ENCODE assay signal across 39 cellular contexts in genomic region chr18:12500986-12501385, GRCh38.
"Had no signal": no experiment of that assay in that cellular context is flagged by ENCODE, and none has a peak within 500 bp of the region (broad histone marks: within the 10 kb centered on the region; RNA-seq: fewer than 3 reads in every experiment).

No MANE protein-coding gene starts in this region.

- H3K27ac Mint-ChIP-seq: activated B cell treated with CpG ODN at 0.5 μM for 24 hours; activated CD4-positive, alpha-beta memory T cell treated with anti-CD3 and anti-CD28 coated beads for 36 hours; activated CD4-positive, alpha-beta T cell treated with anti-CD3 and anti-CD28 coated beads, Interleukin-2, amount 10 ng/mL, durations not matched to agents 24 days and 14 days; activated CD8-positive, alpha-beta T cell treated with anti-CD3 and anti-CD28 coated beads for 36 hours; activated naive CD4-positive, alpha-beta T cell treated with anti-CD3 and anti-CD28 coated beads for 36 hours; activated naive CD4-positive, alpha-beta T cell treated with anti-CD3 and anti-CD28 coated beads, Interleukin-2, amount 50 U/mL, for 72 hours; activated naive CD8-positive, alpha-beta T cell treated with anti-CD3 and anti-CD28 coated beads for 36 hours; activated T-cell treated with anti-CD3 and anti-CD28 coated beads, Interleukin-2, amount 50 U/mL, for 72 hours; activated T-helper 1 cell treated with anti-CD3 and anti-CD28 coated beads, Interleukin-12 subunit alpha, Interleukin-12 subunit beta, Interleukin-2, Interleukin-4 antibody, amounts not matched to agents 30 ng/mL and 10 ng/mL and 1 ng/mL, durations not matched to agents 14 hours and 24 hours and 36 hours; activated T-helper 17 cell treated with anti-CD3 and anti-CD28 coated beads, Interleukin-2, amount 50 U/mL, for 72 hours; T-helper 1 cell treated with Interleukin-12 subunit alpha and Interleukin-12 subunit beta and Interleukin-4 antibody, amounts not matched to agents 30 μg/mL and 1 μg/mL, for 36 hours; T-helper 2 cell treated with Interferon-gamma antibody and Interleukin-4, amounts not matched to agents 5 μg/mL and 100 μg/mL, for 36 hours had no signal

- H3K27ac ChIP-seq: adrenal gland, ascending aorta, cardiac muscle cell, VCaP had no signal

- H3K27me3 ChIP-seq: adrenal gland, ascending aorta, cardiac muscle cell had no signal

- H3K4me1 Mint-ChIP-seq: activated B cell treated with CpG ODN at 0.5 μM for 24 hours; activated T-helper 17 cell treated with anti-CD3 and anti-CD28 coated beads, Interleukin-2, amount 50 U/mL, for 72 hours; brain had no signal

- H3K9me3 ChIP-seq: adrenal gland, ascending aorta had no signal

- H3K4me3 ChIP-seq: adrenal gland, ascending aorta, cardiac muscle cell had no signal

- FAIRE-seq: bronchial epithelial cell, TTC549 had no signal

- H3K36me3 ChIP-seq: adrenal gland, cardiac muscle cell had no signal

- H3K9me3 Mint-ChIP-seq: activated B cell treated with CpG ODN at 0.5 μM for 24 hours; activated CD4-positive, alpha-beta memory T cell treated with anti-CD3 and anti-CD28 coated beads for 36 hours; activated CD4-positive, alpha-beta T cell treated with anti-CD3 and anti-CD28 coated beads, Interleukin-2, amount 10 ng/mL, durations not matched to agents 24 days and 14 days; activated CD8-positive, alpha-beta T cell treated with anti-CD3 and anti-CD28 coated beads for 36 hours; activated naive CD4-positive, alpha-beta T cell treated with anti-CD3 and anti-CD28 coated beads for 36 hours; activated naive CD4-positive, alpha-beta T cell treated with anti-CD3 and anti-CD28 coated beads, Interleukin-2, amount 50 U/mL, for 72 hours; activated naive CD8-positive, alpha-beta T cell treated with anti-CD3 and anti-CD28 coated beads for 36 hours; activated T-cell treated with anti-CD3 and anti-CD28 coated beads, Interleukin-2, amount 50 U/mL, for 4 hours; activated T-cell treated with anti-CD3 and anti-CD28 coated beads, Interleukin-2, amount 50 U/mL, for 72 hours; activated T-helper 1 cell treated with anti-CD3 and anti-CD28 coated beads, Interleukin-12 subunit alpha, Interleukin-12 subunit beta, Interleukin-2, Interleukin-4 antibody, amounts not matched to agents 30 ng/mL and 10 ng/mL and 1 ng/mL, durations not matched to agents 14 hours and 24 hours and 36 hours; activated T-helper 17 cell treated with anti-CD3 and anti-CD28 coated beads, Interleukin-2, amount 50 U/mL, for 72 hours; central memory CD8-positive, alpha-beta T cell; T-helper 1 cell treated with Interleukin-12 subunit alpha and Interleukin-12 subunit beta and Interleukin-4 antibody, amounts not matched to agents 30 μg/mL and 1 μg/mL, for 36 hours; T-helper 2 cell treated with Interferon-gamma antibody and Interleukin-4, amounts not matched to agents 5 μg/mL and 100 μg/mL, for 36 hours had no signal

- H3K4me3 Mint-ChIP-seq: activated B cell treated with CpG ODN at 0.5 μM for 24 hours; activated CD4-positive, alpha-beta memory T cell treated with anti-CD3 and anti-CD28 coated beads for 36 hours; activated CD4-positive, alpha-beta T cell treated with anti-CD3 and anti-CD28 coated beads, Interleukin-2, amount 10 ng/mL, durations not matched to agents 24 days and 14 days; activated CD8-positive, alpha-beta T cell treated with anti-CD3 and anti-CD28 coated beads for 36 hours; activated naive CD4-positive, alpha-beta T cell treated with anti-CD3 and anti-CD28 coated beads for 36 hours; activated naive CD8-positive, alpha-beta T cell treated with anti-CD3 and anti-CD28 coated beads for 36 hours; activated T-cell treated with anti-CD3 and anti-CD28 coated beads, Interleukin-2, amount 50 U/mL, for 4 hours; activated T-cell treated with anti-CD3 and anti-CD28 coated beads, Interleukin-2, amount 50 U/mL, for 72 hours; activated T-helper 1 cell treated with anti-CD3 and anti-CD28 coated beads, Interleukin-12 subunit alpha, Interleukin-12 subunit beta, Interleukin-2, Interleukin-4 antibody, amounts not matched to agents 30 ng/mL and 10 ng/mL and 1 ng/mL, durations not matched to agents 14 hours and 24 hours and 36 hours; activated T-helper 17 cell treated with anti-CD3 and anti-CD28 coated beads, Interleukin-2, amount 50 U/mL, for 72 hours; brain; central memory CD8-positive, alpha-beta T cell; T-helper 1 cell treated with Interleukin-12 subunit alpha and Interleukin-12 subunit beta and Interleukin-4 antibody, amounts not matched to agents 30 μg/mL and 1 μg/mL, for 36 hours; T-helper 2 cell treated with Interferon-gamma antibody and Interleukin-4, amounts not matched to agents 5 μg/mL and 100 μg/mL, for 36 hours had no signal

- H3K36me3 Mint-ChIP-seq: activated CD4-positive, alpha-beta memory T cell treated with anti-CD3 and anti-CD28 coated beads for 36 hours; activated naive CD4-positive, alpha-beta T cell treated with anti-CD3 and anti-CD28 coated beads, Interleukin-2, amount 50 U/mL, for 72 hours; activated naive CD8-positive, alpha-beta T cell treated with anti-CD3 and anti-CD28 coated beads for 36 hours had no signal

- DNase-seq: activated B cell treated with CpG ODN at 0.5 μM for 24 hours; activated CD4-positive, alpha-beta memory T cell treated with anti-CD3 and anti-CD28 coated beads for 36 hours; activated CD4-positive, alpha-beta T cell treated with anti-CD3 and anti-CD28 coated beads for 4 hours; activated CD4-positive, alpha-beta T cell treated with anti-CD3 and anti-CD28 coated beads, Interleukin-2, amount 10 ng/mL, durations not matched to agents 24 days and 14 days; activated CD4-positive, alpha-beta T cell treated with anti-CD3 and anti-CD28 coated beads, Interleukin-2, amount 50 U/mL, for 1 hour; activated CD4-positive, alpha-beta T cell treated with anti-CD3 and anti-CD28 coated beads, Interleukin-2, amount 50 U/mL, for 4 hours; activated CD4-positive, CD25-positive, alpha-beta regulatory T cell treated with anti-CD3 and anti-CD28 coated beads, Interleukin-2, amount 50 U/mL, for 72 hours; activated CD8-positive, alpha-beta memory T cell treated with anti-CD3 and anti-CD28 coated beads, Interleukin-2, amount 50 U/mL, for 4 hours; activated CD8-positive, alpha-beta T cell treated with anti-CD3 and anti-CD28 coated beads for 36 hours; activated effector memory CD4-positive, alpha-beta T cell treated with anti-CD3 and anti-CD28 coated beads, Interleukin-2, amount 50 U/mL, for 16 hours; activated gamma-delta T cell treated with Interleukin-2 at 50 U/mL for 16 hours; activated naive CD4-positive, alpha-beta T cell; activated naive CD4-positive, alpha-beta T cell treated with anti-CD3 and anti-CD28 coated beads for 36 hours; activated naive CD4-positive, alpha-beta T cell treated with anti-CD3 and anti-CD28 coated beads, Interleukin-2, amount 50 U/mL, for 16 hours; activated naive CD8-positive, alpha-beta T cell treated with anti-CD3 and anti-CD28 coated beads for 36 hours; activated T-cell treated with anti-CD3 and anti-CD28 coated beads for 4 hours; activated T-cell treated with anti-CD3 and anti-CD28 coated beads, Interleukin-2, amount 50 U/mL, for 1 hour; activated T-cell treated with anti-CD3 and anti-CD28 coated beads, Interleukin-2, amount 50 U/mL, for 4 hours; activated T-cell treated with anti-CD3 and anti-CD28 coated beads, Interleukin-2, amount 50 U/mL, for 72 hours; adrenal gland; amygdala; anterior cingulate cortex; caudate nucleus; cerebellar nuclear complex; T-helper 1 cell; T-helper 2 cell; T-helper 9 cell had no signal

- ATAC-seq: activated CD8-positive, alpha-beta T cell treated with anti-CD3 and anti-CD28 coated beads for 36 hours; activated naive CD4-positive, alpha-beta T cell treated with anti-CD3 and anti-CD28 coated beads, Interleukin-2, amount 50 U/mL, for 72 hours; activated T-cell treated with anti-CD3 and anti-CD28 coated beads, Interleukin-2, amount 50 U/mL, for 4 hours; activated T-cell treated with anti-CD3 and anti-CD28 coated beads, Interleukin-2, amount 50 U/mL, for 72 hours; activated T-helper 17 cell treated with anti-CD3 and anti-CD28 coated beads, Interleukin-2, amount 50 U/mL, for 72 hours had no signal

- H3K4me1 ChIP-seq: adrenal gland, ascending aorta had no signal
